In the genomic region with DNA sequence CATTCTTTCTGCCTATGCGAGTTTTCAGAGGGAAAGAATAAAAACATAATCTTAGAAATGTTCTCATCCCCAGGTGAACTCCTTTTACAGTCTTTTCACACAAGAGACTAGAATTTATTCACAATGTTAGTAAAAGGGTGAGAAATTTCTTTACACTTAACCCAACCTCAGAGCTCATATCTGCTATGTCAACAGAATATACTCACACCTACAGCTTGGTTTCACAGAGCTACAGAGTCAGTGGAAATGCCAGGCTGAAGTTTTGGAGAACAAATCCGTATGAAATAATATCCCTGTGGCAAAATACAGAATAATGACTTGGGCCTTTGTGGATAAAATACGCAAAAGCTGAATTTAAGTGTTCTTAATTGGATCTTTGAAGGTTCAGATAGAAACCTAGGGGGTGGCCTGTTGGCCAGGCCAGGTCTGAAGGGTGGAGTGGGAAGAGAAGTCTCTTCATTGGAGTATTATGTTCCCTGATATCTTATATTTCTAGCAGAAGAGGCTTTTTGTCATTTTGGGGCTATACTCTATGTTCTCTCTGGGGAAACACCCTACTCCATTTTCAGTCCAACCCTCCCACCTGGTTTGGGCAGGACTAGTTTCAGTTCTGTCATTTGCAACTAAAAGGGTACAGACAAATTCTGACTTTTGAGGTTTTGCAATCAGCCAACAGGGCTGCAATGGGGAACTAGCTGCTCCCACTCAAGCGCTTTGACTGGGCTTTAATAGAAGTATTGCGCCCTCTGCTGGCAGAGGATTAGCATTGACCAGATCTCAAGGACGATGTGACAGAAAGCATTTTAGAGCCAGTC, we compare ENCODE assay signal across 8 cellular contexts. TPM values are rescaled to one million over a fixed set of nuclear protein-coding genes. Genes with fewer than 3 reads are reported as not detected.
DNase-seq lines count a peak whose midpoint lies in the region; ATAC-seq and TF ChIP-seq lines count a peak whose summit lies in the region.

No MANE protein-coding gene starts in this region.

- no peaks in the 10 kb centered on the region for H3K27me3 ChIP-seq in CD8-positive, alpha-beta T cell (ENCODE audit: insufficient read depth, low read length)

- peak; percentile 60 to 88 (median 83) for DNase-seq in CD8-positive, alpha-beta T cell
- DNase-seq in NCI-H748 treated with DMSO at 0.1 percent for 48 hours (lab: John Stamatoyannopoulos, UW) (peak; percentile 38), dermis blood vessel endothelial cell (peak; percentile 89), lung microvascular endothelial cell (ENCODE audit: low read depth in 2 of 2) (peak; percentile 85 to 88)
- peak; percentile 90 for DNase-seq in activated CD4-positive, alpha-beta T cell treated with anti-CD3 and anti-CD28 coated beads, Interleukin-2, amount 10 ng/mL, durations not matched to agents 7 days and 5 days
- peak; percentile 54 to 76 for DNase-seq in stimulated activated CD8-positive, alpha-beta memory T cell treated with anti-CD3 and anti-CD28 coated beads, Interleukin-15, amount 100 ng/mL, for 4 hours (ENCODE audit: low read depth in 2 of 2)

- TF ChIP-seq CTCF in CD8-positive, alpha-beta T cell (IDR thresholded peaks at IDR 0.05), result peak; percentile 92

- no peaks in the 10 kb centered on the region for H3K36me3 Mint-ChIP-seq in CD8-positive, alpha-beta T cell
- no peaks in the 10 kb centered on the region for H3K36me3 Mint-ChIP-seq in activated CD4-positive, alpha-beta T cell treated with anti-CD3 and anti-CD28 coated beads, Interleukin-2, amount 10 ng/mL, durations not matched to agents 7 days and 5 days (ENCODE audit: low read depth)

- POLR2A ChIA-PET in CD8-positive, alpha-beta T cell (lab: Charles Lee), result interaction anchor here (0.8 to 2.5 kb wide), 4 partner anchors 12 to 81 kb away, joined by 3 to 9 read pairs (median 3); a partner anchor contains a TSS
- POLR2A ChIA-PET in activated CD4-positive, alpha-beta T cell treated with anti-CD3 and anti-CD28 coated beads, Interleukin-2, amount 10 ng/mL, durations not matched to agents 7 days and 5 days (lab: Charles Lee), result no interaction called here

- no peaks in the 10 kb centered on the region for H3K36me3 ChIP-seq in CD8-positive, alpha-beta T cell (ENCODE audit: insufficient read depth, low read length)

- no peak overlapping the region for H3K27ac ChIP-seq in CD8-positive, alpha-beta T cell (ENCODE audit: low read depth, low read length)

- no peaks in the 10 kb centered on the region for H3K9me3 Mint-ChIP-seq in CD8-positive, alpha-beta T cell
- H3K9me3 Mint-ChIP-seq in activated CD4-positive, alpha-beta T cell treated with anti-CD3 and anti-CD28 coated beads, Interleukin-2, amount 10 ng/mL, durations not matched to agents 7 days and 5 days, result no peaks in the 10 kb centered on the region

- no peak overlapping the region for H3K4me3 ChIP-seq in CD8-positive, alpha-beta T cell (ENCODE audit: low read depth, low read length)

- H3K27me3 Mint-ChIP-seq in CD8-positive, alpha-beta T cell (ENCODE audit: low read depth), result no peaks in the 10 kb centered on the region
- H3K27me3 Mint-ChIP-seq in activated CD4-positive, alpha-beta T cell treated with anti-CD3 and anti-CD28 coated beads, Interleukin-2, amount 10 ng/mL, durations not matched to agents 7 days and 5 days, result peaks cover 17% of the 10 kb centered on the region

- peaks cover 6% of the 10 kb centered on the region for H3K4me1 ChIP-seq in CD8-positive, alpha-beta T cell (ENCODE audit: insufficient read depth, low read length)

- peak; percentile 91 for ATAC-seq in CD8-positive, alpha-beta T cell
- ATAC-seq in GM19463 (IDR thresholded peaks at IDR 0.05; ENCODE audit: unreplicated experiment), result peak; percentile 99
- peak; percentile 97 for ATAC-seq in HG03571 (IDR thresholded peaks at IDR 0.05; ENCODE audit: unreplicated experiment)

- H3K4me3 Mint-ChIP-seq in CD8-positive, alpha-beta T cell, result peak overlapping the region; percentile 49
- H3K4me3 Mint-ChIP-seq in activated CD4-positive, alpha-beta T cell treated with anti-CD3 and anti-CD28 coated beads, Interleukin-2, amount 10 ng/mL, durations not matched to agents 7 days and 5 days, result no peak overlapping the region

- intact Hi-C loops in CD8-positive, alpha-beta T cell (cut with DNase I, micrococcal nuclease), result loop anchor here (1.0 to 10.0 kb wide), 6 partner anchors 79 to 319 kb away; a partner anchor contains a TSS

- CTCF ChIA-PET in CD8-positive, alpha-beta T cell (lab: Charles Lee), result interaction anchor here (0.6 to 4.3 kb wide), 40 partner anchors 12 to 484 kb away, joined by 3 to 56 read pairs (median 5); a partner anchor contains a TSS
- CTCF ChIA-PET in activated CD4-positive, alpha-beta T cell treated with anti-CD3 and anti-CD28 coated beads, Interleukin-2, amount 10 ng/mL, durations not matched to agents 7 days and 5 days (lab: Charles Lee), result interaction anchor here (1.0 to 2.8 kb wide), 18 partner anchors 11 to 319 kb away, joined by 3 to 26 read pairs (median 5); a partner anchor contains a TSS

- peaks cover 16% of the 10 kb centered on the region for H3K4me1 Mint-ChIP-seq in CD8-positive, alpha-beta T cell (ENCODE audit: low read depth)
- H3K4me1 Mint-ChIP-seq in activated CD4-positive, alpha-beta T cell treated with anti-CD3 and anti-CD28 coated beads, Interleukin-2, amount 10 ng/mL, durations not matched to agents 7 days and 5 days, result peaks cover 7% of the 10 kb centered on the region

- H3K27ac Mint-ChIP-seq in CD8-positive, alpha-beta T cell, result peak overlapping the region; percentile 93
- no peak overlapping the region for H3K27ac Mint-ChIP-seq in activated CD4-positive, alpha-beta T cell treated with anti-CD3 and anti-CD28 coated beads, Interleukin-2, amount 10 ng/mL, durations not matched to agents 7 days and 5 days

- H3K9me3 ChIP-seq in CD8-positive, alpha-beta T cell (ENCODE audit: low read length), result no peaks in the 10 kb centered on the region

RNA-seq across cellular contexts. Expression of a gene that starts 25.7 kb away (rescaled TPM):
- under 1 TPM; 0.22 to 0.30 TPM for total RNA-seq in CD8-positive, alpha-beta T cell
- total RNA-seq in activated CD4-positive, alpha-beta T cell treated with anti-CD3 and anti-CD28 coated beads, Interleukin-2, amount 10 ng/mL, durations not matched to agents 7 days and 5 days, result 1 to 10 TPM; 2.8 to 3.7 TPM
- total RNA-seq in dermis blood vessel endothelial cell (0.34 and 0.42 TPM in 2 replicates), lung microvascular endothelial cell (0.20 and 0.22 TPM in 2 replicates)

RNA-seq across cellular contexts. Expression of a gene that starts 26.0 kb away (rescaled TPM):
- total RNA-seq in CD8-positive, alpha-beta T cell, result 1 to 10 TPM; 4.1 to 4.2 TPM
- 1 to 10 TPM; 2.7 to 3.7 TPM for total RNA-seq in activated CD4-positive, alpha-beta T cell treated with anti-CD3 and anti-CD28 coated beads, Interleukin-2, amount 10 ng/mL, durations not matched to agents 7 days and 5 days
- total RNA-seq in dermis blood vessel endothelial cell (3.2 and 8.8 TPM in 2 replicates), lung microvascular endothelial cell (3.3 and 13.3 TPM in 2 replicates)

Comparison
In these comparisons a context has a peak if more than half of its experiments do, and no peak if none do; other contexts are left out.
1. DNase-seq: peak in every context shown above with its lines; median percentile 90 in activated CD4-positive, alpha-beta T cell treated with anti-CD3 and anti-CD28 coated beads, Interleukin-2, amount 10 ng/mL, durations not matched to agents 7 days and 5 days; 89 in dermis blood vessel endothelial cell; 86 in lung microvascular endothelial cell; 83 in CD8-positive, alpha-beta T cell; 65 in stimulated activated CD8-positive, alpha-beta memory T cell treated with anti-CD3 and anti-CD28 coated beads, Interleukin-15, amount 100 ng/mL, for 4 hours; 38 in NCI-H748 treated with DMSO at 0.1 percent for 48 hours.